ENCODE assay signal across 11 cellular contexts in the genomic region with DNA sequence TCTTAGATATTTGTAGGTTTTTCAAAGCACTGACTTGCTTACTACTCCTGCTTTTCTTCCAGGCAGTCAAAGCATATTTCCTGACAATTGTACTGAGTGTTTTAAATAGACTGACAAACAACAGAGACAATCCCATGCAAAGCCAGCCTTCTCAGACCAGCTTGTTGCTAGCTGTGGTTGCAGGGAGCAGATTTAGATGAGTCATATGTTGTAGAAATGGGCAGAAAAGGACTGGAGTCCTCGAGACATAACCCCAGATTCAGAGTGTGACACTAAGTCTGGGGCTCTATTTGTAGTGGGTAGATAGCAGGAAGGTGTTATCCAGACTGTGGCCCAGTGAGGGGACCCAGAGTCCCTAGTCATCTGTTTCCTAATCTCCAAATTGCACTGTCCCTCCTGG.
DNase-seq lines count a peak whose midpoint lies in the region; ATAC-seq, FAIRE-seq and TF ChIP-seq lines count a peak whose summit lies in the region.
"Had no signal": no experiment of that assay in that cellular context is flagged by ENCODE, and none has a peak within 500 bp of the region (broad histone marks: within the 10 kb centered on the region; RNA-seq: fewer than 3 reads in every experiment).

No MANE protein-coding gene starts in this region.

- no peak for FAIRE-seq in GM12878 (lab: Jason Lieb, UNC)

- CTCF ChIA-PET in GM12878 (lab: Yijun Ruan, JAX) = interaction anchor here (1.1 to 3.3 kb wide), 2 partner anchors 20 to 21 kb away, joined by 3 to 10 read pairs; no protein-coding TSS in a partner anchor
- CTCF ChIA-PET in Calu3 (lab: Charles Lee) = no interaction called here

- DNase-seq in GM12865 (ENCODE audit: low read depth) = peak; percentile 42
- peak; percentile 14 to 15 for DNase-seq in Kasumi-1 (lab: John Stamatoyannopoulos, UW)
- DNase-seq in GM12878 (ENCODE audit: low read depth, low spot score) = no peak
- no peak for DNase-seq in neural crest cell (ENCODE audit: low read depth, low spot score)
- no peak for DNase-seq in Calu3
- no peak for DNase-seq in esophagus muscularis mucosa (ENCODE audit: extremely low spot score)
- no peak for DNase-seq in iPS-NIHi7 (ENCODE audit: extremely low spot score)

- no peaks in the 10 kb centered on the region for H3K36me3 ChIP-seq in GM12878 (ENCODE audit: control insufficient read depth in 2 of 2, insufficient read depth in 2 of 2, low read length in 1 of 2)
- H3K36me3 ChIP-seq in esophagus muscularis mucosa = no peaks in the 10 kb centered on the region
- H3K36me3 ChIP-seq: thoracic aorta had no signal

- H3K9me3 ChIP-seq in GM12878 (replicated peaks; ENCODE audit: control insufficient read depth, insufficient read depth, low read length) (no peaks in the 10 kb centered on the region), esophagus muscularis mucosa (no peaks in the 10 kb centered on the region)
- H3K9me3 ChIP-seq: thoracic aorta had no signal

- H3K4me1 Mint-ChIP-seq in neural crest cell (no peaks in the 10 kb centered on the region), Calu3 (ENCODE audit: low read depth, unreplicated experiment) (no peaks in the 10 kb centered on the region)

- TF ChIP-seq POLR2A in GM12878 (IDR thresholded peaks at IDR 0.05; ENCODE audit: low read depth, low read length) = no peak
- no peak for TF ChIP-seq POLR2A in esophagus muscularis mucosa (IDR thresholded peaks at IDR 0.05; ENCODE audit: low read depth)

- POLR2A ChIA-PET in GM12878 (lab: Charles Lee) = no interaction called here

- H3K4me3 Mint-ChIP-seq in neural crest cell (no peak overlapping the region), Calu3 (ENCODE audit: low read depth, unreplicated experiment) (no peak overlapping the region)

- in situ Hi-C loops in GM12878 (cut with MboI) = no loop called here

- H2AFZ ChIP-seq in GM12878 (ENCODE audit: control insufficient read depth, low read depth, low read length) = peak overlapping the region; percentile 85

- BruUV-seq in GM12878 (replicated peaks; lab: Mats Ljungman, UMichigan) (no TSS peak), Calu3 (replicated peaks; lab: Mats Ljungman, UMichigan) (no TSS peak)

- no peaks in the 10 kb centered on the region for H4K20me1 ChIP-seq in GM12878 (ENCODE audit: control insufficient read depth, insufficient read depth)

- H3K4me2 ChIP-seq in GM12878 (ENCODE audit: control insufficient read depth, insufficient read depth) = peak overlapping the region; percentile 47; the same call in 1 of the 2 replicates

- SMC1A ChIA-PET in GM12878 (lab: Charles Lee; ENCODE audit: uncharacterized antibody, unreplicated experiment) = interaction anchor here (1.4 to 11.2 kb wide), 5 partner anchors 15 to 58 kb away, joined by 3 to 116 read pairs (median 9); no protein-coding TSS in a partner anchor

- H3K4me1 ChIP-seq in GM12878 (ENCODE audit: control insufficient read depth, insufficient read depth, low read length) = peaks cover 40% of the 10 kb centered on the region
- peaks cover 4 to 34% (median 26%) of the 10 kb centered on the region in 4 donors for H3K4me1 ChIP-seq in esophagus muscularis mucosa

- no peaks in the 10 kb centered on the region for H3K36me3 Mint-ChIP-seq in neural crest cell (ENCODE audit: low read depth)
- no peaks in the 10 kb centered on the region for H3K36me3 Mint-ChIP-seq in Calu3 (ENCODE audit: insufficient read depth, unreplicated experiment)

- ATAC-seq in GM12878 (peak; percentile 37), GM18909 (IDR thresholded peaks at IDR 0.05; ENCODE audit: poor library complexity, unreplicated experiment) (no peak)

- TF ChIP-seq CTCF in GM12865 (IDR thresholded peaks at IDR 0.05; ENCODE audit: insufficient read depth, low read depth, low read length, missing control alignments) = no peak
- no peak for TF ChIP-seq CTCF in GM12878 (IDR thresholded peaks at IDR 0.05 in 2 of 3, conservative IDR thresholded peaks at IDR 0.05 in 1 of 3; ENCODE audit: control insufficient read depth in 2 of 3, extremely low read depth in 1 of 3, insufficient read depth in 1 of 3, low read depth in 3 of 3, low read length in 3 of 3)
- no peak for TF ChIP-seq CTCF in neural crest cell (conservative IDR thresholded peaks at IDR 0.05)
- no peak for TF ChIP-seq CTCF in Calu3 (IDR thresholded peaks at IDR 0.05; ENCODE audit: unreplicated experiment)
- TF ChIP-seq CTCF in esophagus muscularis mucosa (IDR thresholded peaks at IDR 0.05) = no peak

- H3K4me3 ChIP-seq in GM12865 (ENCODE audit: low read depth, low read length) (no peak overlapping the region), GM12878 (no peak overlapping the region), esophagus muscularis mucosa (no peak overlapping the region)
- H3K4me3 ChIP-seq: thoracic aorta had no signal

- 0% methylated on average over 1 of the region's 1 CpG for WGBS in GM12878 (ENCODE audit: insufficient coverage, insufficient replicate concordance, low lambda C conversion rate, missing lambda C conversion rate)
- 58% methylated on average over 1 of the region's 1 CpG for WGBS in esophagus muscularis mucosa

- no peaks in the 10 kb centered on the region for H3K79me2 ChIP-seq in GM12878 (ENCODE audit: control insufficient read depth, insufficient read depth, low read length)

- no peak for TF ChIP-seq EP300 in GM12878 (IDR thresholded peaks at IDR 0.05; ENCODE audit: borderline replicate concordance in 1 of 2, control insufficient read depth in 1 of 2, low read depth in 2 of 2, low read length in 2 of 2)
- no peak for TF ChIP-seq EP300 in esophagus muscularis mucosa (IDR thresholded peaks at IDR 0.05)

- TF ChIP-seq RAD21 in GM12878 (IDR thresholded peaks at IDR 0.05; ENCODE audit: insufficient read depth, low read depth, low read length) = no peak

- H3K27ac Mint-ChIP-seq in neural crest cell (ENCODE audit: unreplicated experiment) (peak overlapping the region; percentile 65), Calu3 (ENCODE audit: unreplicated experiment) (no peak overlapping the region)
- H3K27ac Mint-ChIP-seq: progenitor cell of endocrine pancreas had no signal

- no peaks in the 10 kb centered on the region for H3K27me3 Mint-ChIP-seq in neural crest cell (ENCODE audit: low read depth)
- no peaks in the 10 kb centered on the region for H3K27me3 Mint-ChIP-seq in Calu3 (ENCODE audit: unreplicated experiment)

- no peak overlapping the region for H3K9ac ChIP-seq in GM12878 (ENCODE audit: control insufficient read depth, insufficient read depth, low read length)

- H3K27me3 ChIP-seq in GM12878 (replicated peaks in 1 of 2; ENCODE audit: control insufficient read depth in 2 of 2, insufficient read depth in 2 of 2, low read length in 1 of 2) (no peaks in the 10 kb centered on the region), esophagus muscularis mucosa (no peaks in the 10 kb centered on the region)

- H3K9me3 Mint-ChIP-seq in neural crest cell (no peaks in the 10 kb centered on the region), Calu3 (ENCODE audit: low read depth, unreplicated experiment) (no peaks in the 10 kb centered on the region)

- RAD21 ChIA-PET in GM12878 (lab: Charles Lee; ENCODE audit: unreplicated experiment) = interaction anchor here (1.0 to 1.2 kb wide), 2 partner anchors 15 to 128 kb away, joined by 4 read pairs; no protein-coding TSS in a partner anchor

- intact Hi-C loops in GM12878 (cut with micrococcal nuclease; ENCODE audit: unreplicated experiment) (loop anchor here (5.0 kb wide), 2 partner anchors 63 to 128 kb away; no protein-coding TSS in a partner anchor), Calu3 (cut with micrococcal nuclease; ENCODE audit: unreplicated experiment) (no loop called here), esophagus muscularis mucosa (cut with DNase I) (no loop called here)

- H3K27ac ChIP-seq in GM12878 (ENCODE audit: control insufficient read depth, insufficient read depth) (peak overlapping the region; percentile 64; the same call in 1 of the 2 replicates), esophagus muscularis mucosa (replicated peaks in 1 of 4) (peak overlapping the region in 1 of 4 donors; percentile 15)
- H3K27ac ChIP-seq: epithelial cell of prostate, thoracic aorta had no signal

TF ChIP-seq in GM12878, 131 proteins besides CTCF, POLR2A, EP300 and RAD21 (continues in another document):
- TF ChIP-seq MEF2B (IDR thresholded peaks at IDR 0.05; ENCODE audit: partially characterized antibody, poor library complexity, severe bottlenecking) = no peak
- no peak for TF ChIP-seq IRF4 (IDR thresholded peaks at IDR 0.05; ENCODE audit: low read depth, low read length)
- peak; percentile 32; the same call in 1 of the 2 replicates for TF ChIP-seq RUNX3 (IDR thresholded peaks at IDR 0.05; ENCODE audit: low read length)
- no peak for TF ChIP-seq PML (IDR thresholded peaks at IDR 0.05; ENCODE audit: low read length)
- TF ChIP-seq SMAD5 (IDR thresholded peaks at IDR 0.05; ENCODE audit: low read depth) = no peak
- 0 out of 2 replicates have a peak, but pooled peaks have one; percentile 13 for TF ChIP-seq EED (IDR thresholded peaks at IDR 0.05; ENCODE audit: low read depth)
- TF ChIP-seq SIX5 (IDR thresholded peaks at IDR 0.05; ENCODE audit: low read depth, low read length, severe bottlenecking) = no peak
- no peak for TF ChIP-seq LARP7 (IDR thresholded peaks at IDR 0.05)
- TF ChIP-seq STAT3 (IDR thresholded peaks at IDR 0.05; ENCODE audit: low read depth, low read length) = no peak
- no peak for TF ChIP-seq ATF3 (IDR thresholded peaks at IDR 0.05; ENCODE audit: borderline replicate concordance, extremely low read depth, low read depth, low read length)
- TF ChIP-seq, protein P1, sequence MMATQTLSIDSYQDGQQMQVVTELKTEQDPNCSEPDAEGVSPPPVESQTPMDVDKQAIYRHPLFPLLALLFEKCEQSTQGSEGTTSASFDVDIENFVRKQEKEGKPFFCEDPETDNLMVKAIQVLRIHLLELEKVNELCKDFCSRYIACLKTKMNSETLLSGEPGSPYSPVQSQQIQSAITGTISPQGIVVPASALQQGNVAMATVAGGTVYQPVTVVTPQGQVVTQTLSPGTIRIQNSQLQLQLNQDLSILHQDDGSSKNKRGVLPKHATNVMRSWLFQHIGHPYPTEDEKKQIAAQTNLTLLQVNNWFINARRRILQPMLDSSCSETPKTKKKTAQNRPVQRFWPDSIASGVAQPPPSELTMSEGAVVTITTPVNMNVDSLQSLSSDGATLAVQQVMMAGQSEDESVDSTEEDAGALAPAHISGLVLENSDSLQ (IDR thresholded peaks at IDR 0.05) = no peak
- TF ChIP-seq KDM1A (IDR thresholded peaks at IDR 0.05; ENCODE audit: borderline replicate concordance) = no peak
- TF ChIP-seq ZNF384 (IDR thresholded peaks at IDR 0.05; ENCODE audit: borderline replicate concordance, low read depth, low read length) = no peak
- no peak for TF ChIP-seq BRCA1 (IDR thresholded peaks at IDR 0.05; ENCODE audit: low read depth, low read length)

Comparison
In these comparisons a context has a peak if more than half of its experiments do, and no peak if none do; other contexts are left out.
1. DNase-seq: peak in GM12865 (single experiment) and Kasumi-1 (2 of 2); none in GM12878 (single experiment), neural crest cell (single experiment), Calu3 (single experiment), esophagus muscularis mucosa (single experiment) and iPS-NIHi7 (single experiment).